Comparison of ENCODE assay signal across 8 cellular contexts in genomic region chr20:46752639-46753235, GRCh38. TPM values are rescaled to one million over a fixed set of nuclear protein-coding genes. Genes with fewer than 3 reads are reported as not detected.
A peak's percentile ranks its signal among the peaks of the same experiment; 100 is the strongest.
DNase-seq lines count a peak whose midpoint lies in the region; ATAC-seq, FAIRE-seq and TF ChIP-seq lines count a peak whose summit lies in the region.

No MANE protein-coding gene starts in this region.

- intact Hi-C loops in GM12878 (cut with micrococcal nuclease; ENCODE audit: unreplicated experiment): loop anchor here (5.0 to 10.0 kb wide), 3 partner anchors 270 to 872 kb away; no protein-coding TSS in a partner anchor

- H4K20me1 ChIP-seq in GM12878 (ENCODE audit: control insufficient read depth, insufficient read depth): no peaks in the 10 kb centered on the region

- SMC1A ChIA-PET in GM12878 (lab: Charles Lee; ENCODE audit: uncharacterized antibody, unreplicated experiment): interaction anchor here (0.6 to 1.3 kb wide), 3 partner anchors 13 to 268 kb away, joined by 3 to 4 read pairs (median 3); no protein-coding TSS in a partner anchor

- H3K27ac ChIP-seq in GM12878 (ENCODE audit: control insufficient read depth, insufficient read depth): no peak overlapping the region

- POLR2A ChIA-PET in GM10248 (lab: Yijun Ruan, JAX): no interaction called here
- POLR2A ChIA-PET in T-cell (lab: Charles Lee): no interaction called here
- POLR2A ChIA-PET in GM12878 (lab: Charles Lee): no interaction called here

- peak; percentile 55 for TF ChIP-seq CTCF in GM10248 (IDR thresholded peaks at IDR 0.05; ENCODE audit: control extremely low read depth, extremely low read depth, low read depth, missing control alignments)
- peak; percentile 62 to 75 (median 71) for TF ChIP-seq CTCF in GM12878 (IDR thresholded peaks at IDR 0.05 in 2 of 3, conservative IDR thresholded peaks at IDR 0.05 in 1 of 3; ENCODE audit: control insufficient read depth in 2 of 3, extremely low read depth in 1 of 3, insufficient read depth in 1 of 3, low read depth in 3 of 3, low read length in 3 of 3)

- CTCF ChIA-PET in GM10248 (lab: Yijun Ruan, JAX): interaction anchor here (0.6 to 4.9 kb wide), 14 partner anchors 9 to 631 kb away, joined by 3 to 59 read pairs (median 3); no protein-coding TSS in a partner anchor
- CTCF ChIA-PET in T-cell (lab: Charles Lee): no interaction called here
- CTCF ChIA-PET in GM12878 (lab: Yijun Ruan, JAX): interaction anchor here (0.7 to 3.7 kb wide), 13 partner anchors 10 to 632 kb away, joined by 3 to 19 read pairs (median 4); partner anchors contain the start of gene TP53RK

- ATAC-seq in T-cell (replicated peaks in 1 of 4) (no peak), GM12878 (peak; percentile 55), GM21723 (IDR thresholded peaks at IDR 0.05; ENCODE audit: unreplicated experiment) (no peak), GM21528 (IDR thresholded peaks at IDR 0.05; ENCODE audit: low FRiP score, unreplicated experiment) (no peak)

- H3K36me3 ChIP-seq in GM12878 (ENCODE audit: control insufficient read depth in 2 of 2, insufficient read depth in 2 of 2, low read length in 1 of 2): no peaks in the 10 kb centered on the region

- H3K36me3 Mint-ChIP-seq in T-cell: no peaks in the 10 kb centered on the region

- no peak overlapping the region for H2AFZ ChIP-seq in GM12878 (ENCODE audit: control insufficient read depth, low read depth, low read length)

- WGBS in GM12878 (ENCODE audit: insufficient coverage, insufficient replicate concordance, low lambda C conversion rate, missing lambda C conversion rate): 23% methylated on average over 13 of the region's 13 CpGs

- no peaks in the 10 kb centered on the region for H3K9me3 ChIP-seq in GM12878 (replicated peaks; ENCODE audit: control insufficient read depth, insufficient read depth, low read length)

- TF ChIP-seq POLR2A in GM12878 (IDR thresholded peaks at IDR 0.05; ENCODE audit: low read depth, low read length): no peak

- peak; percentile 61 for FAIRE-seq in GM12878 (lab: Jason Lieb, UNC)

- H3K4me1 Mint-ChIP-seq in T-cell: peaks cover 0 to 8% (median 2%) of the 10 kb centered on the region in 3 donors

- no peaks in the 10 kb centered on the region; a peak in 1 of 4 replicates for H3K27me3 ChIP-seq in GM12878 (replicated peaks in 1 of 2; ENCODE audit: control insufficient read depth in 2 of 2, insufficient read depth in 2 of 2, low read length in 1 of 2)

- peak; percentile 56 for DNase-seq in GM10248 (ENCODE audit: extremely low spot score)
- DNase-seq in NCI-H1105 (lab: John Stamatoyannopoulos, UW): peak; percentile 45
- DNase-seq in T-cell: peak in 28 of 34 experiments; percentile 4 to 54 (median 32)
- DNase-seq in GM12878 (ENCODE audit: low read depth, low spot score): no peak
- DNase-seq in iPS-NIHi7 (ENCODE audit: extremely low spot score): peak; percentile 48
- peak; percentile 21 to 31 for DNase-seq in stimulated activated CD4-positive, alpha-beta T cell treated with anti-CD3 and anti-CD28 coated beads, Interleukin-15, amount 100 ng/mL, for 48 hours (ENCODE audit: low read depth in 2 of 2)

- no TSS peak for BruUV-seq in GM12878 (replicated peaks; lab: Mats Ljungman, UMichigan)

- no peak for TF ChIP-seq EP300 in GM12878 (IDR thresholded peaks at IDR 0.05; ENCODE audit: borderline replicate concordance in 1 of 2, control insufficient read depth in 1 of 2, low read depth in 2 of 2, low read length in 2 of 2)

- no peak overlapping the region for H3K4me3 Mint-ChIP-seq in T-cell

- no peak overlapping the region for H3K4me2 ChIP-seq in GM12878 (ENCODE audit: control insufficient read depth, insufficient read depth)

- in situ Hi-C loops in GM12878 (cut with MboI): no loop called here

- H3K27me3 Mint-ChIP-seq in T-cell: peaks cover 21 to 25% of the 10 kb centered on the region in 2 donors

- H3K9me3 Mint-ChIP-seq in T-cell: no peaks in the 10 kb centered on the region

- H3K4me1 ChIP-seq in GM12878 (ENCODE audit: control insufficient read depth, insufficient read depth, low read length): no peaks in the 10 kb centered on the region

- TF ChIP-seq RAD21 in GM12878 (IDR thresholded peaks at IDR 0.05; ENCODE audit: insufficient read depth, low read depth, low read length): peak; percentile 68

- no peaks in the 10 kb centered on the region for H3K79me2 ChIP-seq in GM12878 (ENCODE audit: control insufficient read depth, insufficient read depth, low read length)

- no peak overlapping the region for H3K9ac ChIP-seq in GM12878 (ENCODE audit: control insufficient read depth, insufficient read depth, low read length)

- H3K27ac Mint-ChIP-seq in T-cell: no peak overlapping the region

- H3K4me3 ChIP-seq in GM12878: no peak overlapping the region

- RAD21 ChIA-PET in GM12878 (lab: Charles Lee; ENCODE audit: unreplicated experiment): interaction anchor here (1.0 to 3.3 kb wide), 5 partner anchors 63 to 631 kb away, joined by 3 to 15 read pairs (median 4); partner anchors contain the start of gene TP53RK

TF ChIP-seq in GM12878, 131 proteins besides CTCF, POLR2A, EP300 and RAD21:
- TF ChIP-seq SMC3 (IDR thresholded peaks at IDR 0.05; ENCODE audit: borderline replicate concordance, low read length) (peak; percentile 40; the same call in 1 of the 2 replicates), ATF2 (IDR thresholded peaks at IDR 0.05; ENCODE audit: low read length) (no peak), FOXM1 (IDR thresholded peaks at IDR 0.05; ENCODE audit: low read depth, low read length) (no peak)

RNA-seq across cellular contexts. Expression of gene SLC2A10, which starts 43.3 kb away (rescaled TPM):
- total RNA-seq in T-cell: under 1 TPM in 3 of 5 donors, not detected in 2; 0.07 to 0.54 (median 0.09) TPM
- total RNA-seq in GM12878 (2013; cell fraction: nucleolus; rRNA removed): not detected in 2 replicates
- total RNA-seq in GM12878 (2014; rRNA removed): not detected in 2 replicates
- not detected in 2 replicates for total RNA-seq in GM12878 (2014; rRNA removed; fragmentation: Illumina TruSeq; extraction: Trizol)
- total RNA-seq in GM12878 (2021): not detected in 2 replicates
- not detected for polyA plus RNA-seq in GM12878 (2011; ENCODE audit: low read depth)
- not detected in 2 replicates for polyA plus RNA-seq in GM12878 (2011; rRNA removed)
- not detected in 2 replicates for polyA plus RNA-seq in GM12878 (2011; cell fraction: cytosol; rRNA removed)
- polyA plus RNA-seq in GM12878 (2011; cell fraction: nucleus; rRNA removed): not detected in 2 replicates
- not detected in 2 replicates for polyA plus RNA-seq in GM12878 (2012)
- polyA plus RNA-seq in GM12878 (2014; fragmentation: Illumina TruSeq; extraction: Trizol): not detected in 2 replicates
- not detected for polyA plus RNA-seq in GM12878 (2014; fragmentation: Nextera tagmentation; extraction: Ambion mirVana)
- not detected in 2 replicates for polyA plus RNA-seq in GM12878 (2014; rRNA removed)
- polyA plus RNA-seq in GM12878 (2016; fragmentation: Nextera tagmentation; extraction: Ambion mirVana): not detected
- polyA minus RNA-seq in GM12878 (2011; rRNA and poly(A)+ RNA removed): not detected in 2 replicates
- polyA minus RNA-seq in GM12878 (2011; cell fraction: cytosol; rRNA and poly(A)+ RNA removed): not detected in 2 replicates
- polyA minus RNA-seq in GM12878 (2011; cell fraction: nucleus; rRNA and poly(A)+ RNA removed): not detected in 2 replicates

Comparison
In these comparisons a context has a peak if more than half of its experiments do, and no peak if none do; other contexts are left out.
1. CTCF ChIA-PET loops: an anchor here in GM10248 (0.6 to 4.9 kb wide) and GM12878 (0.7 to 3.7 kb wide); none called in T-cell.